ENCODE assay signal across 31 cellular contexts in genomic region chr12:12868836-12869235, GRCh38. TPM values are rescaled to one million over a fixed set of nuclear protein-coding genes. Genes with fewer than 3 reads are reported as not detected.
"Had no signal": no experiment of that assay in that cellular context is flagged by ENCODE, and none has a peak within 500 bp of the region (broad histone marks: within the 10 kb centered on the region; RNA-seq: fewer than 3 reads in every experiment).

No MANE protein-coding gene starts in this region.

- H3K9me3 Mint-ChIP-seq: activated CD4-positive, alpha-beta T cell treated with anti-CD3 and anti-CD28 coated beads, Interleukin-2, amount 10 ng/mL, durations not matched to agents 24 days and 14 days; activated CD8-positive, alpha-beta T cell treated with anti-CD3 and anti-CD28 coated beads for 36 hours; activated naive CD8-positive, alpha-beta T cell treated with anti-CD3 and anti-CD28 coated beads for 36 hours; activated T-cell treated with anti-CD3 and anti-CD28 coated beads, Interleukin-2, amount 50 U/mL, for 72 hours; activated T-helper 17 cell treated with anti-CD3 and anti-CD28 coated beads, Interleukin-2, amount 50 U/mL, for 72 hours; central memory CD8-positive, alpha-beta T cell had no signal

- ATAC-seq: activated CD8-positive, alpha-beta T cell treated with anti-CD3 and anti-CD28 coated beads for 36 hours; activated T-cell treated with anti-CD3 and anti-CD28 coated beads, Interleukin-2, amount 50 U/mL, for 72 hours; activated T-helper 17 cell treated with anti-CD3 and anti-CD28 coated beads, Interleukin-2, amount 50 U/mL, for 72 hours; PC-3 had no signal

- H3K27me3 ChIP-seq: cardiac muscle cell, colonic mucosa had no signal

- H3K9me3 ChIP-seq: colonic mucosa had no signal

- H3K4me1 Mint-ChIP-seq: activated CD4-positive, alpha-beta T cell treated with anti-CD3 and anti-CD28 coated beads, Interleukin-2, amount 10 ng/mL, durations not matched to agents 24 days and 14 days; activated naive CD8-positive, alpha-beta T cell treated with anti-CD3 and anti-CD28 coated beads for 36 hours; activated T-helper 17 cell treated with anti-CD3 and anti-CD28 coated beads, Interleukin-2, amount 50 U/mL, for 72 hours; central memory CD8-positive, alpha-beta T cell had no signal

- H3K4me1 ChIP-seq: colonic mucosa had no signal

- H3K4me3 ChIP-seq: cardiac muscle cell, colonic mucosa, SK-N-MC had no signal

- H3K27ac ChIP-seq: cardiac muscle cell, colonic mucosa, SK-N-MC had no signal

- H3K4me3 Mint-ChIP-seq: activated CD4-positive, alpha-beta T cell treated with anti-CD3 and anti-CD28 coated beads, Interleukin-2, amount 10 ng/mL, durations not matched to agents 24 days and 14 days; activated CD8-positive, alpha-beta T cell treated with anti-CD3 and anti-CD28 coated beads for 36 hours; activated naive CD8-positive, alpha-beta T cell treated with anti-CD3 and anti-CD28 coated beads for 36 hours; activated T-cell treated with anti-CD3 and anti-CD28 coated beads, Interleukin-2, amount 50 U/mL, for 72 hours; activated T-helper 17 cell treated with anti-CD3 and anti-CD28 coated beads, Interleukin-2, amount 50 U/mL, for 72 hours; central memory CD8-positive, alpha-beta T cell had no signal

- H3K36me3 ChIP-seq: cardiac muscle cell, colonic mucosa had no signal

- H3K27me3 Mint-ChIP-seq: activated CD4-positive, alpha-beta T cell treated with anti-CD3 and anti-CD28 coated beads, Interleukin-2, amount 10 ng/mL, durations not matched to agents 24 days and 14 days; activated CD8-positive, alpha-beta T cell treated with anti-CD3 and anti-CD28 coated beads for 36 hours; activated naive CD8-positive, alpha-beta T cell treated with anti-CD3 and anti-CD28 coated beads for 36 hours; activated T-helper 17 cell treated with anti-CD3 and anti-CD28 coated beads, Interleukin-2, amount 50 U/mL, for 72 hours; central memory CD8-positive, alpha-beta T cell had no signal

- FAIRE-seq: TTC549 had no signal

- DNase-seq: activated CD4-positive, alpha-beta T cell treated with anti-CD3 and anti-CD28 coated beads, Interleukin-2, amount 10 ng/mL, durations not matched to agents 24 days and 14 days; activated CD4-positive, alpha-beta T cell treated with anti-CD3 and anti-CD28 coated beads, Interleukin-2, amount 50 U/mL, for 4 hours; activated CD8-positive, alpha-beta T cell treated with anti-CD3 and anti-CD28 coated beads for 36 hours; activated effector memory CD4-positive, alpha-beta T cell treated with anti-CD3 and anti-CD28 coated beads, Interleukin-2, amount 50 U/mL, for 16 hours; activated naive CD4-positive, alpha-beta T cell; activated naive CD4-positive, alpha-beta T cell treated with anti-CD3 and anti-CD28 coated beads, Interleukin-2, amount 50 U/mL, for 16 hours; activated naive CD8-positive, alpha-beta T cell treated with anti-CD3 and anti-CD28 coated beads for 36 hours; activated T-cell treated with anti-CD3 and anti-CD28 coated beads, Interleukin-2, amount 50 U/mL, for 1 hour; activated T-cell treated with anti-CD3 and anti-CD28 coated beads, Interleukin-2, amount 50 U/mL, for 72 hours; amniotic stem cell; aorta; colonic mucosa; MV-4-11; NCI-H1092; NCI-H1436 treated with DMSO at 0.1 percent for 48 hours; NCI-H1694 treated with DMSO at 0.1 percent for 48 hours; NCI-H2029; NCI-H510A; NCI-H526; NCI-H748 treated with DMSO at 0.1 percent for 48 hours; NK-92 treated with Interleukin-12 subunit alpha and Interleukin-12 subunit beta, amount 100 ng/mL, for 24 hours; PC-3; Right ventricle myocardium superior; T1000 had no signal

- H3K27ac Mint-ChIP-seq: activated CD4-positive, alpha-beta T cell treated with anti-CD3 and anti-CD28 coated beads, Interleukin-2, amount 10 ng/mL, durations not matched to agents 24 days and 14 days; activated CD8-positive, alpha-beta T cell treated with anti-CD3 and anti-CD28 coated beads for 36 hours; activated naive CD8-positive, alpha-beta T cell treated with anti-CD3 and anti-CD28 coated beads for 36 hours; activated T-cell treated with anti-CD3 and anti-CD28 coated beads, Interleukin-2, amount 50 U/mL, for 72 hours; activated T-helper 17 cell treated with anti-CD3 and anti-CD28 coated beads, Interleukin-2, amount 50 U/mL, for 72 hours had no signal

RNA-seq across cellular contexts. Expression of gene GPRC5A, which starts 22.5 kb away (rescaled TPM):
- total RNA-seq: activated CD4-positive, alpha-beta T cell treated with anti-CD3 and anti-CD28 coated beads, Interleukin-2, amount 10 ng/mL, durations not matched to agents 24 days and 14 days; activated CD8-positive, alpha-beta memory T cell treated with anti-CD3 and anti-CD28 coated beads for 36 hours; T-helper 1 cell treated with Interleukin-12 subunit alpha and Interleukin-12 subunit beta and Interleukin-4 antibody, amounts not matched to agents 30 ng/mL and 1 ng/mL, for 36 hours had no signal
